In genomic region chr11:61331636-61332035, GRCh38 we compare ENCODE assay signal across 8 cellular contexts. TPM values are rescaled to one million over a fixed set of nuclear protein-coding genes. Genes with fewer than 3 reads are reported as not detected.
DNase-seq lines count a peak whose midpoint lies in the region; ATAC-seq and TF ChIP-seq lines count a peak whose summit lies in the region.

No MANE protein-coding gene starts in this region.

- H3K4me2 ChIP-seq in HCT116 (ENCODE audit: low read length) = peak overlapping the region; percentile 93
- H3K4me2 ChIP-seq in skeletal muscle satellite cell (ENCODE audit: low read length) = peak overlapping the region; percentile 94

- H3K9me2 ChIP-seq in HCT116 (ENCODE audit: insufficient read depth) = no peaks in the 10 kb centered on the region

- RAD21 ChIA-PET in HCT116 (lab: Charles Lee; ENCODE audit: low non-redundant PET in 1 of 2, low total read pairs in 2 of 2, uncharacterized antibody in 2 of 2, unreplicated experiment in 2 of 2) = no interaction called here

- H3K9me3 ChIP-seq in HCT116 (ENCODE audit: control insufficient read depth in 1 of 2, insufficient read depth in 1 of 2, low read depth in 1 of 2, low read length in 2 of 2) (no peaks in the 10 kb centered on the region), SJSA1 (replicated peaks) (no peaks in the 10 kb centered on the region), esophagus squamous epithelium (no peaks in the 10 kb centered on the region), skeletal muscle satellite cell (replicated peaks; ENCODE audit: low read length) (no peaks in the 10 kb centered on the region)

- H3K4me1 ChIP-seq in HCT116 (ENCODE audit: control insufficient read depth in 1 of 2, insufficient read depth in 2 of 2, low read length in 2 of 2) = peaks cover 28 to 46% of the 10 kb centered on the region in 2 experiments
- H3K4me1 ChIP-seq in SJSA1 (replicated peaks) = peaks cover 25% of the 10 kb centered on the region
- peaks cover 24 to 86% (median 26%) of the 10 kb centered on the region in 3 donors for H3K4me1 ChIP-seq in esophagus squamous epithelium
- H3K4me1 ChIP-seq in skeletal muscle satellite cell (ENCODE audit: control insufficient read depth, insufficient read depth, low read length) = peaks cover 32% of the 10 kb centered on the region

- TF ChIP-seq RAD21 in HCT116 (IDR thresholded peaks at IDR 0.05; ENCODE audit: low read depth) = no peak

- ATAC-seq in HCT116 (no peak), left lobe of liver (no peak), GM21528 (IDR thresholded peaks at IDR 0.05; ENCODE audit: low FRiP score, unreplicated experiment) (no peak)

- peaks cover 88% of the 10 kb centered on the region for H3K79me2 ChIP-seq in HCT116 (ENCODE audit: insufficient read depth, low read length)

- no peaks in the 10 kb centered on the region for H4K20me1 ChIP-seq in HCT116 (ENCODE audit: insufficient read depth)

- H3K4me3 ChIP-seq in HCT116 (replicated peaks in 1 of 2; ENCODE audit: low read depth in 1 of 2, low read length in 2 of 2) (peak overlapping the region; percentile 85 to 97), SJSA1 (peak overlapping the region; percentile 80), esophagus squamous epithelium (peak overlapping the region; percentile 72 to 93 (median 84)), skeletal muscle satellite cell (ENCODE audit: low read length) (peak overlapping the region; percentile 94)

- 53 to 56% methylated on average over 6 of the region's 6 CpGs for WGBS in esophagus squamous epithelium, 2 donors

- no peaks in the 10 kb centered on the region for H3K27me3 ChIP-seq in HCT116 (ENCODE audit: insufficient read depth, low read length)
- H3K27me3 ChIP-seq in SJSA1 (replicated peaks) = no peaks in the 10 kb centered on the region
- H3K27me3 ChIP-seq in esophagus squamous epithelium = no peaks in the 10 kb centered on the region
- H3K27me3 ChIP-seq in skeletal muscle satellite cell (ENCODE audit: control insufficient read depth, insufficient read depth, low read length) = no peaks in the 10 kb centered on the region

- TF ChIP-seq CTCF in HCT116 (IDR thresholded peaks at IDR 0.05 in 2 of 3, conservative IDR thresholded peaks at IDR 0.05 in 1 of 3; ENCODE audit: borderline replicate concordance in 1 of 3, insufficient read depth in 1 of 3, low read depth in 2 of 3, low read length in 2 of 3) = no peak
- TF ChIP-seq CTCF in esophagus squamous epithelium (IDR thresholded peaks at IDR 0.05) = no peak

- H3K36me3 ChIP-seq in HCT116 (ENCODE audit: control insufficient read depth in 1 of 2, insufficient read depth in 2 of 2, low read length in 2 of 2) = peaks cover 24 to 27% of the 10 kb centered on the region in 2 experiments
- peaks cover 56% of the 10 kb centered on the region for H3K36me3 ChIP-seq in SJSA1
- peaks cover 5 to 33% (median 14%) of the 10 kb centered on the region in 3 donors for H3K36me3 ChIP-seq in esophagus squamous epithelium
- H3K36me3 ChIP-seq in skeletal muscle satellite cell (ENCODE audit: insufficient read depth, low read length) = peaks cover 31% of the 10 kb centered on the region

- no TSS peak for BruUV-seq in HCT116 (replicated peaks; lab: Mats Ljungman, UMichigan)

- TF ChIP-seq POLR2A in HCT116 (IDR thresholded peaks at IDR 0.05; ENCODE audit: borderline replicate concordance, extremely low read depth, insufficient read depth, insufficient read length) (no peak), esophagus squamous epithelium (IDR thresholded peaks at IDR 0.05) (no peak)

- intact Hi-C loops in HCT116 (cut with micrococcal nuclease) = loop anchor here (2.0 kb wide), 1 partner anchor 61 kb away; the partner anchor contains the start of gene TMEM216
- intact Hi-C loops in esophagus squamous epithelium (cut with DNase I) = no loop called here

- POLR2A ChIA-PET in HCT116 (lab: Charles Lee) = interaction anchor here (0.9 kb wide), 1 partner anchor 54 kb away, joined by 3 read pairs; no protein-coding TSS in a partner anchor

- no peak overlapping the region for H2AFZ ChIP-seq in HCT116 (ENCODE audit: low read depth, low read length, poor library complexity, severe bottlenecking)

- H3K9ac ChIP-seq in HCT116 (ENCODE audit: low read length) (peak overlapping the region; percentile 97), skeletal muscle satellite cell (ENCODE audit: low read depth, low read length) (peak overlapping the region; percentile 100)

- DNase-seq in HCT116 (ENCODE audit: low read depth, low spot score) (no peak), SJSA1 (ENCODE audit: low read depth in 1 of 2, low spot score in 2 of 2) (no peak), esophagus squamous epithelium (lab: John Stamatoyannopoulos, UW) (no peak), left lobe of liver (ENCODE audit: low spot score) (no peak), GM03348 (ENCODE audit: low spot score) (no peak), NCI-H1092 treated with DMSO at 0.1 percent for 48 hours (lab: John Stamatoyannopoulos, UW) (no peak)

- H3K27ac ChIP-seq in HCT116 (ENCODE audit: low read depth, low read length) (no peak overlapping the region), SJSA1 (no peak overlapping the region), esophagus squamous epithelium (peak overlapping the region in 3 of 4 donors; percentile 28 to 97 (median 94))

- CTCF ChIA-PET in HCT116 (lab: Charles Lee) = no interaction called here

TF ChIP-seq in HCT116, 20 proteins besides CTCF, POLR2A, EP300 and RAD21:
- no peak for TF ChIP-seq JUND (IDR thresholded peaks at IDR 0.05)
- no peak for TF ChIP-seq EZH2phosphoT487 (IDR thresholded peaks at IDR 0.05; ENCODE audit: borderline replicate concordance)
- no peak for TF ChIP-seq CBX3 (IDR thresholded peaks at IDR 0.05; ENCODE audit: low read depth)
- TF ChIP-seq SP1 (IDR thresholded peaks at IDR 0.05; ENCODE audit: low read depth) = no peak
- TF ChIP-seq, protein P1, sequence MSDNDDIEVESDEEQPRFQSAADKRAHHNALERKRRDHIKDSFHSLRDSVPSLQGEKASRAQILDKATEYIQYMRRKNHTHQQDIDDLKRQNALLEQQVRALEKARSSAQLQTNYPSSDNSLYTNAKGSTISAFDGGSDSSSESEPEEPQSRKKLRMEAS (IDR thresholded peaks at IDR 0.05) = no peak
- TF ChIP-seq EGR1 (IDR thresholded peaks at IDR 0.05; ENCODE audit: low read depth) = no peak
- no peak for TF ChIP-seq ZBTB33 (IDR thresholded peaks at IDR 0.05; ENCODE audit: extremely low read depth, insufficient replicate concordance, low read length)
- no peak for TF ChIP-seq ATF3 (IDR thresholded peaks at IDR 0.05)
TF ChIP-seq in HCT116: peak in this region for 0.

RNA-seq across cellular contexts. Expression of gene DDB1, which starts 1.3 kb away (rescaled TPM):
- total RNA-seq in HCT116 (2021; ENCODE audit: unreplicated experiment) = 269 TPM
- 197 and 216 TPM in 2 replicates for polyA plus RNA-seq in HCT116 (2012)
- 188 and 303 TPM in 2 replicates for total RNA-seq in SJSA1 (2014; rRNA removed; shearing (Covaris generic))
- 100 to 1,000 TPM in 3 of 4 donors, 10 to 100 TPM in 1; 98.9 to 146 (median 127) TPM for total RNA-seq in esophagus squamous epithelium
- 176 and 187 TPM in 2 replicates for total RNA-seq in skeletal muscle satellite cell (2012; rRNA removed)
- total RNA-seq in left lobe of liver = 105 TPM

RNA-seq across cellular contexts. Expression of gene TKFC, which starts 1.4 kb away (rescaled TPM):
- total RNA-seq in HCT116 (2021; ENCODE audit: unreplicated experiment) (156 TPM), esophagus squamous epithelium (10 to 100 TPM; 19.8 to 29.2 (median 26.4) TPM), left lobe of liver (176 TPM)
- polyA plus RNA-seq in HCT116 (2012) = 125 and 130 TPM in 2 replicates
- total RNA-seq in SJSA1 (2014; rRNA removed; shearing (Covaris generic)) = 15.8 and 28.5 TPM in 2 replicates
- 19.4 and 22.8 TPM in 2 replicates for total RNA-seq in skeletal muscle satellite cell (2012; rRNA removed)

RNA-seq across cellular contexts. Expression of gene CYB561A3, which starts 30.0 kb away (rescaled TPM):
- total RNA-seq in HCT116 (2021; ENCODE audit: unreplicated experiment) (34.1 TPM), esophagus squamous epithelium (10 to 100 TPM; 23.9 to 44.3 (median 27.9) TPM), left lobe of liver (37.9 TPM)
- polyA plus RNA-seq in HCT116 (2012) = 20.8 and 21.6 TPM in 2 replicates
- 51.4 and 60.1 TPM in 2 replicates for total RNA-seq in SJSA1 (2014; rRNA removed; shearing (Covaris generic))
- 26.0 and 27.1 TPM in 2 replicates for total RNA-seq in skeletal muscle satellite cell (2012; rRNA removed)

RNA-seq across cellular contexts. Expression of gene TMEM138, which starts 30.5 kb away (rescaled TPM):
- total RNA-seq in HCT116 (2021; ENCODE audit: unreplicated experiment) (45.0 TPM), esophagus squamous epithelium (10 to 100 TPM; 14.6 to 28.1 (median 20.7) TPM), left lobe of liver (23.7 TPM)
- polyA plus RNA-seq in HCT116 (2012) = 25.5 and 37.8 TPM in 2 replicates
- total RNA-seq in SJSA1 (2014; rRNA removed; shearing (Covaris generic)) = 46.1 and 65.4 TPM in 2 replicates
- total RNA-seq in skeletal muscle satellite cell (2012; rRNA removed) = 19.4 and 20.5 TPM in 2 replicates

RNA-seq across cellular contexts. Expression of gene VWCE, which starts 36.5 kb away (rescaled TPM):
- 2.5 TPM for total RNA-seq in HCT116 (2021; ENCODE audit: unreplicated experiment)
- 0.62 and 0.98 TPM in 2 replicates for polyA plus RNA-seq in HCT116 (2012)
- total RNA-seq in SJSA1 (2014; rRNA removed; shearing (Covaris generic)) = 0.03 and 0.26 TPM in 2 replicates
- total RNA-seq in esophagus squamous epithelium = 1 to 10 TPM in 1 of 4 donors, under 1 TPM in 3; 0.09 to 1.5 (median 0.30) TPM
- total RNA-seq in skeletal muscle satellite cell (2012; rRNA removed) = 1.1 and 1.8 TPM in 2 replicates
- 20.6 TPM for total RNA-seq in left lobe of liver

Comparison
In these comparisons a context has a peak if more than half of its experiments do, and no peak if none do; other contexts are left out.
1. H3K27ac ChIP-seq: peak in esophagus squamous epithelium (3 of 4); none in HCT116 (single experiment) and SJSA1 (single experiment).
2. Peak in every context shown above with its lines, with median percentiles within 50 percentile points of each other: H3K4me3 ChIP-seq.